21 cellular contexts compared by ENCODE assay signal in the genomic region with DNA sequence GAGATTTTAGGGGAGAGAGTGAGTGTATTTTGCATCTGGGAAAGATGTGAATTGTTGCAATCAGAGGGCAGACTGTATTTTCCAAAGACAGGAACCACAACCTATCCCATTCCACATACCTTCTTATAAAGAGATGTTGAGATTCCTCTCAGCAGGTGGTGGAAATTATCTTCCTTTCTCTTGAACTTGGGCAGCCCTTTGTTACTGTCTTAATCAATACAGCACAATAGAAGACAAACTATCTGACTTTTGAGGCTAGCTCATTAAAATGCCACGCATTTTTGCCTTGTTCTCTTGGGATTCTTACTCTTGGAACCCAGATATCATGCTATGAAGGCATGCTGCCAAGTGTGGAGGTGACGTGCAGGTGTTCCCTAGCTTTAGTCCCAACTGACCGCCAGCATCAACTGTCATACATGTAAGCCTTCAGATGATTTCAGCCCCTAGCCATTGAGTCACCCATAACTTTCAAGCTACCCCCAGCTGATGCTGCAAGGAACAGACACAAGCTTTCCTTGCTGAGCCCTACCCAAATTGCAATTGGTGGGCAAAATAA.
DNase-seq lines count a peak whose midpoint lies in the region; ATAC-seq, FAIRE-seq and TF ChIP-seq lines count a peak whose summit lies in the region.
"Had no signal": no experiment of that assay in that cellular context is flagged by ENCODE, and none has a peak within 500 bp of the region (broad histone marks: within the 10 kb centered on the region; RNA-seq: fewer than 3 reads in every experiment).

No MANE protein-coding gene starts in this region.

- no peak overlapping the region for H2BK20ac ChIP-seq in IMR-90 (ENCODE audit: low read depth, low read length)

- H4K91ac ChIP-seq in IMR-90 (ENCODE audit: insufficient read depth, low read depth, low read length) (no peak overlapping the region), mesenchymal stem cell (ENCODE audit: low read length) (no peak overlapping the region)

- in situ Hi-C loops in IMR-90 (cut with MboI; ENCODE audit: low sequenced_read_pairs), result no loop called here

- no peak overlapping the region for H3K4ac ChIP-seq in IMR-90 (ENCODE audit: low read depth, low read length)
- no peak overlapping the region for H3K4ac ChIP-seq in mesenchymal stem cell (ENCODE audit: low read depth in 1 of 2, low read length in 2 of 2)

- H2AK5ac ChIP-seq in IMR-90 (ENCODE audit: low read depth, low read length), result no peak overlapping the region
- no peak overlapping the region for H2AK5ac ChIP-seq in mesenchymal stem cell (ENCODE audit: low read length, severe bottlenecking)

- no peak overlapping the region for H4K5ac ChIP-seq in IMR-90 (ENCODE audit: low read depth, low read length)

- no peak overlapping the region for H2BK120ac ChIP-seq in IMR-90 (ENCODE audit: low read depth, low read length)
- H2BK120ac ChIP-seq in mesenchymal stem cell (ENCODE audit: low read depth, low read length), result no peak overlapping the region

- no peak overlapping the region for H3K14ac ChIP-seq in IMR-90 (replicated peaks; ENCODE audit: low read depth, low read length)
- H3K14ac ChIP-seq in mesenchymal stem cell (ENCODE audit: low read length in 2 of 2), result no peak overlapping the region

- H3K79me1 ChIP-seq in IMR-90 (ENCODE audit: low read depth in 1 of 2, low read length in 2 of 2) (peaks cover 29 to 80% of the 10 kb centered on the region in 2 experiments), mesenchymal stem cell (replicated peaks; ENCODE audit: low read length, poor library complexity, severe bottlenecking) (peaks cover 44% of the 10 kb centered on the region)

- no peak overlapping the region for H3K9ac ChIP-seq in IMR-90 (ENCODE audit: low read depth, low read length)
- no peak overlapping the region for H3K9ac ChIP-seq in mesenchymal stem cell (ENCODE audit: low read length)
- H3K9ac ChIP-seq in stomach smooth muscle (ENCODE audit: low read length in 2 of 2), result no peak overlapping the region

- dilution Hi-C loops in IMR-90 (cut with HindIII; ENCODE audit: low sequenced_read_pairs, unreplicated experiment), result no loop called here

- no peak overlapping the region for H4K8ac ChIP-seq in IMR-90 (ENCODE audit: low read depth in 2 of 2, low read length in 2 of 2)
- H4K8ac ChIP-seq in mesenchymal stem cell (ENCODE audit: low read length), result no peak overlapping the region

- FAIRE-seq in RCC 7860 (lab: Jason Lieb, UNC), result no peak

- H3K27ac ChIP-seq in IMR-90 (ENCODE audit: insufficient read depth, low read length) (no peak overlapping the region), mesenchymal stem cell (ENCODE audit: low read length, poor library complexity, severe bottlenecking) (peak overlapping the region; percentile 73), stomach smooth muscle (ENCODE audit: low read length) (peak overlapping the region; percentile 3)
- H3K27ac ChIP-seq: HL-60, SJSA1 had no signal

- H3K27me3 ChIP-seq in IMR-90 (ENCODE audit: control insufficient read depth, insufficient read depth, low read length) (no peaks in the 10 kb centered on the region), mesenchymal stem cell (ENCODE audit: control insufficient read depth in 1 of 2, insufficient read depth in 1 of 2, low read length in 2 of 2) (no peaks in the 10 kb centered on the region), stomach smooth muscle (ENCODE audit: control insufficient read depth in 1 of 2, insufficient read depth in 2 of 2, low read length in 2 of 2) (no peaks in the 10 kb centered on the region)
- H3K27me3 ChIP-seq: SJSA1 had no signal

- CTCF ChIA-PET in IMR-90 (lab: Yijun Ruan, JAX), result no interaction called here

- H3K18ac ChIP-seq in IMR-90 (ENCODE audit: low read depth, low read length), result no peak overlapping the region
- H3K18ac ChIP-seq in mesenchymal stem cell (ENCODE audit: low read depth in 1 of 2, low read length in 2 of 2), result no peak overlapping the region

- peaks cover 24% of the 10 kb centered on the region for H3K36me3 ChIP-seq in IMR-90 (ENCODE audit: control insufficient read depth, insufficient read depth, low read length)
- H3K36me3 ChIP-seq in mesenchymal stem cell (ENCODE audit: control insufficient read depth in 1 of 2, insufficient read depth in 2 of 2, low read depth in 1 of 2, low read length in 2 of 2), result peaks cover 13 to 65% of the 10 kb centered on the region in 2 experiments
- peaks cover 7 to 19% of the 10 kb centered on the region in 2 donors for H3K36me3 ChIP-seq in stomach smooth muscle (ENCODE audit: control insufficient read depth in 2 of 2, insufficient read depth in 2 of 2, low read length in 2 of 2)
- H3K36me3 ChIP-seq: SJSA1 had no signal

- peaks cover 39% of the 10 kb centered on the region for H3K9me1 ChIP-seq in IMR-90 (ENCODE audit: insufficient read depth, low read length)

- H2BK12ac ChIP-seq in mesenchymal stem cell (ENCODE audit: low read length in 2 of 2), result no peak overlapping the region

- ATAC-seq in IMR-90 (ENCODE audit: low read depth) (peak; percentile 21; the same call in 1 of the 2 replicates), HG03045 (IDR thresholded peaks at IDR 0.05; ENCODE audit: unreplicated experiment) (no peak), left colon (no peak)

- POLR2A ChIA-PET in IMR-90 (lab: Charles Lee; ENCODE audit: unreplicated experiment), result no interaction called here

- TF ChIP-seq POLR2A in IMR-90 (IDR thresholded peaks at IDR 0.05; ENCODE audit: low read depth, low read length), result no peak

- no peak overlapping the region for H2BK15ac ChIP-seq in IMR-90 (ENCODE audit: low read depth, low read length)
- no peak overlapping the region for H2BK15ac ChIP-seq in mesenchymal stem cell (ENCODE audit: low read depth, poor library complexity, severe bottlenecking)

- DNase-seq in IMR-90, result no peak
- peak; percentile 62 for DNase-seq in astrocyte of the hippocampus (ENCODE audit: low read depth, low spot score)
- DNase-seq in mesenchymal stem cell, result no peak
- DNase-seq in left colon, result no peak
- no peak for DNase-seq in RCC 7860 (ENCODE audit: low spot score)
- DNase-seq: CD4-positive, alpha-beta T cell; COR-L47; DMS79; H9; KG1; NCI-H1092 treated with DMSO at 0.1 percent for 48 hours; NCI-H1436 treated with DMSO at 0.1 percent for 48 hours; NCI-H1930; NCI-H345; NCI-H524; NCI-H774; NK-92 treated with Interleukin-12 subunit alpha and Interleukin-12 subunit beta, amount 100 ng/mL, for 24 hours had no signal

- no peak overlapping the region for H3K56ac ChIP-seq in IMR-90 (ENCODE audit: extremely low read depth, insufficient read depth, low read length)

- H3K4me2 ChIP-seq in IMR-90 (ENCODE audit: low read depth, low read length) (no peak overlapping the region), mesenchymal stem cell (ENCODE audit: low read length, poor library complexity, severe bottlenecking) (no peak overlapping the region)

- H3K9me3 ChIP-seq in IMR-90 (ENCODE audit: control insufficient read depth, insufficient read depth, low read length) (no peaks in the 10 kb centered on the region), mesenchymal stem cell (ENCODE audit: control insufficient read depth, low read length) (no peaks in the 10 kb centered on the region), stomach smooth muscle (ENCODE audit: control insufficient read depth in 2 of 2, low read length in 2 of 2) (no peaks in the 10 kb centered on the region)
- H3K9me3 ChIP-seq: SJSA1 had no signal

- no peak overlapping the region for H3K4me3 ChIP-seq in IMR-90 (ENCODE audit: insufficient read depth, low read depth, low read length)
- no peak overlapping the region for H3K4me3 ChIP-seq in mesenchymal stem cell (ENCODE audit: insufficient read depth in 1 of 2, low read depth in 1 of 2, low read length in 2 of 2)
- no peak overlapping the region for H3K4me3 ChIP-seq in stomach smooth muscle (ENCODE audit: low read length in 2 of 2)
- H3K4me3 ChIP-seq: SJSA1 had no signal

- H2BK5ac ChIP-seq in IMR-90 (ENCODE audit: low read depth, low read length, poor library complexity, severe bottlenecking) (no peak overlapping the region), mesenchymal stem cell (ENCODE audit: low read depth, low read length, poor library complexity, severe bottlenecking) (no peak overlapping the region)

- H2AFZ ChIP-seq in IMR-90 (replicated peaks; ENCODE audit: low read length, poor library complexity), result no peak overlapping the region
- H2AFZ ChIP-seq in mesenchymal stem cell (ENCODE audit: low read depth, low read length), result no peak overlapping the region

- H4K20me1 ChIP-seq in IMR-90 (ENCODE audit: insufficient read depth, low read length), result peaks cover 5% of the 10 kb centered on the region; the same call in 1 of the 2 replicates

- intact Hi-C loops in IMR-90 (cut with micrococcal nuclease), result no loop called here
- intact Hi-C loops in left colon (cut with DNase I, micrococcal nuclease), result no loop called here

- WGBS in IMR-90 (ENCODE audit: extremely low coverage in 2 of 2, insufficient read length in 1 of 2), 2 experiments, result 87% methylated on average over 3 of the region's 3 CpGs; no CpG with 5 or more reads in 1 of the 2 experiments
- 94% methylated on average over 3 of the region's 3 CpGs for WGBS in mesenchymal stem cell

- H3K4me1 ChIP-seq in IMR-90 (ENCODE audit: control insufficient read depth, insufficient read depth, low read length) (peaks cover 8% of the 10 kb centered on the region), mesenchymal stem cell (ENCODE audit: control insufficient read depth, insufficient read depth, low read depth, low read length) (peaks cover 11% of the 10 kb centered on the region), stomach smooth muscle (ENCODE audit: control insufficient read depth, insufficient read depth, low read length) (peaks cover 44% of the 10 kb centered on the region)
- H3K4me1 ChIP-seq: SJSA1 had no signal

- TF ChIP-seq RAD21 in IMR-90 (IDR thresholded peaks at IDR 0.05; ENCODE audit: low read length), result no peak

- no peak overlapping the region for H3K23ac ChIP-seq in IMR-90 (ENCODE audit: low read depth, low read length)
- no peak overlapping the region for H3K23ac ChIP-seq in mesenchymal stem cell (ENCODE audit: low read length in 2 of 2)

- no TSS peak for BruUV-seq in IMR-90 (replicated peaks; lab: Mats Ljungman, UMichigan)

- no peak overlapping the region for H2AK9ac ChIP-seq in IMR-90 (replicated peaks; ENCODE audit: low read depth, low read length, poor library complexity)

- TF ChIP-seq CTCF in IMR-90 (conservative IDR thresholded peaks at IDR 0.05; ENCODE audit: low read depth, low read length), result no peak

TF ChIP-seq in IMR-90, 13 proteins besides CTCF, POLR2A, EP300 and RAD21:
- TF ChIP-seq RFX5 (IDR thresholded peaks at IDR 0.05; ENCODE audit: low read depth, low read length), result no peak
